20 cellular contexts compared by ENCODE assay signal in the genomic region with DNA sequence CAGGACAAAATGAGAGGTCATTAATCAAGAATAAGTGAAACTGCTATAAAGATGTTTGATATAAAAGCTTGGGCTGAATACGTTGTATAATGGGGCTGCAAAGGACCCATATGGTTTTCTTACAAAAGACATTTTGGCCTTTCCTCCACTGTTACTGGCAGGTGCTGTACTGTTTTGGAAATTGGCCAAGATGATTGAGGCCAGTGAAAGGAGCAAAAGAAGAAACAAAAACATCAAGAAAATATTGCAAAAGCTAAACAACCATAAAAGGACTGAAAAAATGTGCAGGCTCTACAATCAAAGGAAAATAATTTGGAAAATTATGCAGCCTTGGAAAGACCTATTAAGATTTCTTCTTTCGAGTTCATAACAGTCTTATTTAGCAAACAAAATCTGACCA.
"Had no signal": no experiment of that assay in that cellular context is flagged by ENCODE, and none has a peak within 500 bp of the region (broad histone marks: within the 10 kb centered on the region; RNA-seq: fewer than 3 reads in every experiment).

No MANE protein-coding gene starts in this region.

- ATAC-seq: activated CD4-positive, CD25-positive, alpha-beta regulatory T cell treated with anti-CD3 and anti-CD28 coated beads, Interleukin-2, amount 50 U/mL, for 24 hours; activated CD8-positive, alpha-beta memory T cell treated with anti-CD3 and anti-CD28 coated beads, Interleukin-2, amount 10 ng/mL, durations not matched to agents 7 days and 5 days; activated CD8-positive, alpha-beta T cell treated with anti-CD3 and anti-CD28 coated beads for 36 hours; activated naive CD8-positive, alpha-beta T cell treated with anti-CD3 and anti-CD28 coated beads, Interleukin-2, amount 50 U/mL, for 24 hours; heart left ventricle; left colon; pancreas; psoas muscle; right cardiac atrium; stimulated activated naive CD8-positive, alpha-beta T cell treated with anti-CD3 and anti-CD28 coated beads, Interleukin-15, Interleukin-2, amounts not matched to agents 100 U/mL and 50 U/mL, for 24 hours had no signal

- DNase-seq: activated CD4-positive, alpha-beta T cell treated with anti-CD3 and anti-CD28 coated beads, Interleukin-2, amount 10 ng/mL, durations not matched to agents 7 days and 5 days; activated CD8-positive, alpha-beta memory T cell treated with anti-CD3 and anti-CD28 coated beads, Interleukin-2, amount 10 ng/mL, durations not matched to agents 7 days and 5 days; activated CD8-positive, alpha-beta T cell treated with anti-CD3 and anti-CD28 coated beads for 36 hours; activated effector memory CD4-positive, alpha-beta T cell treated with anti-CD3 and anti-CD28 coated beads, Interleukin-2, amount 50 U/mL, for 16 hours; activated naive CD4-positive, alpha-beta T cell treated with anti-CD3 and anti-CD28 coated beads, Interleukin-2, amount 50 U/mL, for 16 hours; activated naive CD8-positive, alpha-beta T cell treated with anti-CD3 and anti-CD28 coated beads, Interleukin-2, amount 50 U/mL, for 24 hours; activated T-cell treated with anti-CD3 and anti-CD28 coated beads for 4 hours; cerebellar nuclear complex; heart left ventricle; islet precursor cell; left colon; mesenchymal stem cell; pancreas; psoas muscle; right cardiac atrium; stimulated activated CD4-positive, alpha-beta T cell treated with anti-CD3 and anti-CD28 coated beads, Interleukin-4, amount 100 ng/mL, for 24 hours; stimulated activated naive CD8-positive, alpha-beta T cell treated with anti-CD3 and anti-CD28 coated beads, Interleukin-15, Interleukin-2, amounts not matched to agents 100 U/mL and 50 U/mL, for 24 hours; substantia nigra; thyroid gland had no signal
